In genomic region chr10:92291921-92292860, GRCh38 we compare ENCODE assay signal across 8 cellular contexts. TPM values are rescaled to one million over a fixed set of nuclear protein-coding genes. Genes with fewer than 3 reads are reported as not detected.
A peak's percentile ranks its signal among the peaks of the same experiment; 100 is the strongest.
DNase-seq lines count a peak whose midpoint lies in the region; ATAC-seq and FAIRE-seq lines count a peak whose summit lies in the region.

No MANE protein-coding gene starts in this region.

- DNase-seq in CD1c-positive myeloid dendritic cell (ENCODE audit: extremely low spot score) (peak; percentile 59), HCEC 1CT (peak; percentile 56), RCC 7860 (ENCODE audit: low spot score) (peak; percentile 30), globus pallidus (ENCODE audit: low spot score) (peak; percentile 47), neuronal stem cell (ENCODE audit: low spot score) (peak; percentile 23), urothelium cell line (ENCODE audit: low spot score) (peak; percentile 39)
- peak; percentile 39 for DNase-seq in activated naive CD4-positive, alpha-beta T cell treated with Interleukin-2 at 50 U/mL for 16 hours

- H3K4me2 ChIP-seq in neuronal stem cell (ENCODE audit: insufficient read depth, low read length, poor library complexity, severe bottlenecking): peak overlapping the region; percentile 62

- no peak overlapping the region for H3K4ac ChIP-seq in neuronal stem cell (ENCODE audit: low read length)

- H2BK5ac ChIP-seq in neuronal stem cell (ENCODE audit: low read length): no peak overlapping the region

- H3K4me3 ChIP-seq in neuronal stem cell (ENCODE audit: low read length in 2 of 2): peak overlapping the region; percentile 99 to 100

- no CpG with 5 or more reads among the region's 17 CpGs for WGBS in neuronal stem cell (ENCODE audit: extremely low coverage in 2 of 2, insufficient read length in 2 of 2, insufficient replicate concordance in 1 of 2), 2 donors

- H3K9ac ChIP-seq in neuronal stem cell (ENCODE audit: low read depth, low read length, poor library complexity): no peak overlapping the region

- no peak overlapping the region for H2BK15ac ChIP-seq in neuronal stem cell (ENCODE audit: low read length)

- no peak overlapping the region for H3K14ac ChIP-seq in neuronal stem cell (ENCODE audit: low read length)

- H3K4me1 ChIP-seq in neuronal stem cell (ENCODE audit: control insufficient read depth in 2 of 2, insufficient read depth in 1 of 2, low read depth in 1 of 2, low read length in 2 of 2): peaks cover 0 to 5% of the 10 kb centered on the region in 2 donors

- H2AK5ac ChIP-seq in neuronal stem cell (ENCODE audit: low read depth, low read length): no peak overlapping the region

- peaks cover 2 to 44% of the 10 kb centered on the region in 2 donors for H3K36me3 ChIP-seq in neuronal stem cell (replicated peaks in 1 of 2; ENCODE audit: control insufficient read depth in 2 of 2, insufficient read depth in 2 of 2, low read length in 2 of 2)

- H4K91ac ChIP-seq in neuronal stem cell (ENCODE audit: low read depth, low read length, poor library complexity): no peak overlapping the region

- peaks cover 9% of the 10 kb centered on the region for H3K79me1 ChIP-seq in neuronal stem cell (ENCODE audit: low read depth, low read length)

- H2BK12ac ChIP-seq in neuronal stem cell (ENCODE audit: low read length): no peak overlapping the region

- no peak overlapping the region for H3K23ac ChIP-seq in neuronal stem cell (ENCODE audit: low read depth, low read length, poor library complexity)

- no peak overlapping the region for H3K27ac ChIP-seq in neuronal stem cell (replicated peaks; ENCODE audit: low read length)

- H4K8ac ChIP-seq in neuronal stem cell (ENCODE audit: low read depth, low read length): no peak overlapping the region

- H3K27me3 ChIP-seq in neuronal stem cell (ENCODE audit: control insufficient read depth in 3 of 3, insufficient read depth in 3 of 3, low read depth in 1 of 3, low read length in 3 of 3): no peaks in the 10 kb centered on the region

- H3K18ac ChIP-seq in neuronal stem cell (ENCODE audit: low read length): no peak overlapping the region

- FAIRE-seq in RCC 7860 (lab: Jason Lieb, UNC): no peak
- FAIRE-seq in urothelium cell line (lab: Jason Lieb, UNC): no peak

- no peak overlapping the region for H2BK120ac ChIP-seq in neuronal stem cell (ENCODE audit: low read depth, low read length)

- H3K9me3 ChIP-seq in neuronal stem cell (replicated peaks in 1 of 2; ENCODE audit: control insufficient read depth in 2 of 2, insufficient read depth in 1 of 2, low read depth in 1 of 2, low read length in 2 of 2): no peaks in the 10 kb centered on the region

- peak overlapping the region; percentile 99 for H2AFZ ChIP-seq in neuronal stem cell (ENCODE audit: low read length)

- ATAC-seq in HG02678 (IDR thresholded peaks at IDR 0.05; ENCODE audit: unreplicated experiment): no peak

RNA-seq across cellular contexts. Expression of gene MARCHF5, which starts 1.2 kb away (rescaled TPM):
- 31.2 TPM for polyA plus RNA-seq in neuronal stem cell (2013, experiment 1 of 2)
- polyA plus RNA-seq in neuronal stem cell (2013, experiment 2 of 2): 29.9 TPM

RNA-seq across cellular contexts. Expression of gene CPEB3, which starts 1.3 kb away (rescaled TPM):
- polyA plus RNA-seq in neuronal stem cell (2013, experiment 1 of 2): 0.71 TPM
- polyA plus RNA-seq in neuronal stem cell (2013, experiment 2 of 2): 0.65 TPM
